Comparison of ENCODE assay signal across 12 cellular contexts in the genomic region with DNA sequence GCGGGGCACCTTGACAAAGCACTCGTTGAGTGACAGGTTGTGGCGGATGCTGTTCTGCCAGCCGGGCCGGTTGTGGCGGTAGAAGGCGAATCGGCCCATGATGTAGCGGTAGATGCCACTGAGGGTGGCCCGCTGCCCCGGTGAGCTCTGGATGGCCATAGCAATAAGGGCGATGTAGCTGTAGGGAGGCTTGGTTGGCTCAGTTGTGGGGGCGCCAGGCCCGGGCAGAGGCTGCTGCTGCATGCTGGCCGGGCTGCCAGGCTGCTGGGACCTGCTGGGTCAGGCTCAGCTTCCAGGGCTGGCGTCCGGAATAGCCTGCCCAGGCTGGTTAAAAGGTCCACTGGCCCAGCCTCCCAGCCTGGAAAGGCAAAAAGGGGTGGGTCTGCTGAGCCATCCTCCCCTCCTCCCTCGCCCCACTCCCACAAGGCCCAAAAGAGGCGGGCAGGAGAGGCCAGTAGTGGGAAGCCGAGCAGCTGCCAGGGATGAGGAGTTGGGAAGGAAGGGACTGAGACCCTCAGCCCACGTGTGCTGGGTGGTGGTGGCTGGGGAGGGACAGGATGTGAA. TPM values are rescaled to one million over a fixed set of nuclear protein-coding genes. Genes with fewer than 3 reads are reported as not detected.
A peak's percentile ranks its signal among the peaks of the same experiment; 100 is the strongest.
DNase-seq lines count a peak whose midpoint lies in the region; ATAC-seq, FAIRE-seq and TF ChIP-seq lines count a peak whose summit lies in the region.
"Had no signal": no experiment of that assay in that cellular context is flagged by ENCODE, and none has a peak within 500 bp of the region (broad histone marks: within the 10 kb centered on the region; RNA-seq: fewer than 3 reads in every experiment).

TSS of gene FOXS1 (minus strand) at position 305 of the 564 bp plus-strand sequence. CDS start at position 243, 62 bp downstream.

- no peaks in the 10 kb centered on the region for H3K36me3 ChIP-seq in tibial nerve

- no peaks in the 10 kb centered on the region for H3K36me3 Mint-ChIP-seq in CD14-positive monocyte
- H3K36me3 Mint-ChIP-seq: natural killer cell treated with Interleukin-12 subunit alpha and Interleukin-12 subunit beta and Interleukin-15 and Interleukin-18, amount 100 ng/mL, for 72 hours had no signal

- whole genome bisulfite sequencing in tibial nerve, 2 donors, result 48 to 53% methylated on average over 14 to 16 of the region's 21 CpGs

- TF ChIP-seq EP300 in tibial nerve (IDR thresholded peaks at IDR 0.05), result peak in 1 of 2 donors; percentile 62

- H3K4me3 Mint-ChIP-seq in CD14-positive monocyte, result no peak within 1 kb of the TSS
- H3K4me3 Mint-ChIP-seq: natural killer cell treated with Interleukin-12 subunit alpha and Interleukin-12 subunit beta and Interleukin-15 and Interleukin-18, amount 100 ng/mL, for 72 hours; T-helper 1 cell treated with Interleukin-12 subunit alpha and Interleukin-12 subunit beta and Interleukin-4 antibody, amounts not matched to agents 30 μg/mL and 1 μg/mL, for 36 hours had no signal

- peak within 1 kb of the TSS; percentile 21 to 54 (median 32) for H3K4me3 ChIP-seq in tibial nerve

- H3K27me3 Mint-ChIP-seq in CD14-positive monocyte (ENCODE audit: low read depth in 3 of 3), result peaks cover 14 to 35% (median 15%) of the 10 kb centered on the region in 3 donors

- no peaks in the 10 kb centered on the region for H3K9me3 ChIP-seq in tibial nerve

- DNase-seq in SK-N-DZ (ENCODE audit: low spot score) (peak; percentile 37), globus pallidus (ENCODE audit: low spot score) (peak; percentile 16), midbrain (lab: John Stamatoyannopoulos, UW) (peak; percentile 4), tibial nerve (ENCODE audit: low spot score in 2 of 2) (peak; percentile 56 to 68), HT-29 (ENCODE audit: low spot score) (no peak), CD14-positive monocyte (ENCODE audit: low spot score) (no peak), H54 (ENCODE audit: insufficient read length, low spot score) (no peak)
- DNase-seq: MV-4-11, NCI-H526 treated with DMSO at 0.1 percent for 48 hours had no signal

- no peak within 1 kb of the TSS for H3K27ac Mint-ChIP-seq in CD14-positive monocyte
- H3K27ac Mint-ChIP-seq: natural killer cell treated with Interleukin-12 subunit alpha and Interleukin-12 subunit beta and Interleukin-15 and Interleukin-18, amount 100 ng/mL, for 72 hours; T-helper 1 cell treated with Interleukin-12 subunit alpha and Interleukin-12 subunit beta and Interleukin-4 antibody, amounts not matched to agents 30 μg/mL and 1 μg/mL, for 36 hours had no signal

- FAIRE-seq in H54 (lab: Jason Lieb, UNC), result no peak

- H3K27me3 ChIP-seq in tibial nerve, result peaks cover 0 to 10% of the 10 kb centered on the region in 2 donors

- peak in 1 of 5 experiments; percentile 19 for TF ChIP-seq CTCF in tibial nerve (IDR thresholded peaks at IDR 0.05)
- TF ChIP-seq CTCF in CD14-positive monocyte (IDR thresholded peaks at IDR 0.05), result no peak

- peaks cover 0 to 54% (median 12%) of the 10 kb centered on the region in 4 donors for H3K4me1 ChIP-seq in tibial nerve

- H3K4me1 Mint-ChIP-seq in CD14-positive monocyte, result no peaks in the 10 kb centered on the region

- peak within 1 kb of the TSS in 3 of 4 donors; percentile 56 to 82 (median 73) for H3K27ac ChIP-seq in tibial nerve

- peak; percentile 33 to 65 for TF ChIP-seq POLR2A in tibial nerve (IDR thresholded peaks at IDR 0.05)
- TF ChIP-seq POLR2A in H54 (IDR thresholded peaks at IDR 0.05; ENCODE audit: low read depth, low read length), result no peak

- intact Hi-C loops in CD14-positive monocyte (cut with micrococcal nuclease), result loop anchor here in 1 of 2 donors (2.0 kb wide), 1 partner anchor 23 kb away; no protein-coding TSS in a partner anchor

- no peak for ATAC-seq in HG03457 (IDR thresholded peaks at IDR 0.05; ENCODE audit: unreplicated experiment)
- ATAC-seq: natural killer cell treated with Interleukin-12 subunit alpha and Interleukin-12 subunit beta and Interleukin-15 and Interleukin-18, amount 100 ng/mL, for 72 hours had no signal

- peaks cover 0 to 2% (median 0%) of the 10 kb centered on the region in 7 donors for H3K9me3 Mint-ChIP-seq in CD14-positive monocyte
- H3K9me3 Mint-ChIP-seq: natural killer cell treated with Interleukin-12 subunit alpha and Interleukin-12 subunit beta and Interleukin-15 and Interleukin-18, amount 100 ng/mL, for 72 hours; T-helper 1 cell treated with Interleukin-12 subunit alpha and Interleukin-12 subunit beta and Interleukin-4 antibody, amounts not matched to agents 30 μg/mL and 1 μg/mL, for 36 hours had no signal

RNA-seq across cellular contexts. Expression of gene FOXS1, which starts in this region (rescaled TPM):
- 0.65 TPM in 1 of 2 replicates, not detected in the other for polyA plus RNA-seq in SK-N-DZ (2014; cell fraction: cytosol; rRNA removed)
- polyA plus RNA-seq in SK-N-DZ (2014; cell fraction: nucleus; rRNA removed), result not detected in 2 replicates
- total RNA-seq in tibial nerve, result 10 to 100 TPM in 1 of 4 donors, 1 to 10 TPM in 3; 3.0 to 11.8 (median 8.0) TPM
- total RNA-seq in HT-29 (2014; rRNA removed; shearing (Covaris generic)), result not detected in 2 replicates
- not detected for polyA plus RNA-seq in CD14-positive monocyte
- total RNA-seq: natural killer cell treated with Interleukin-12 subunit alpha and Interleukin-12 subunit beta and Interleukin-15 and Interleukin-18, amount 100 ng/mL, for 72 hours had no signal

Comparison
In these comparisons a context has a peak if more than half of its experiments do, and no peak if none do; other contexts are left out.
1. DNase-seq: peak in SK-N-DZ (single experiment), globus pallidus (single experiment), midbrain (single experiment) and tibial nerve (2 of 2); none in HT-29 (single experiment), CD14-positive monocyte (single experiment) and H54 (single experiment).